In the genomic region with DNA sequence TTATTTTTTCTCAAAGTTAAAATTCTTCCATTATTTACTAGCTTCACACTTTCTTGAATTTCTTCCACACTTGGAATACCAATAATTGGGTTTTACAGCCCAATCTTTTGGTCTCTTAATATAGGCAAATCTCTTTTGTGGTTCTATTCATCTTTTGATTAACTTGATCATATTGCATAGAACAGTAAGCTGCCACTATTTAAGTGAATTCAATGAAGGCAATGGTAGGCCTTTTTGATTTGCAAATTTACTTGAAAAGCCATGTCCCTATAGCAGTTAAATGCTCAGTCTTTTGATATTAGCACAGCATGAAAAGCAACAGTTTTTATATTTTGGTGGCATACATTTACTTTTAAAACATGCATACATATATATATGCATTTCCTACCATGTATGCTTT, we compare ENCODE assay signal across 19 cellular contexts. TPM values are rescaled to one million over a fixed set of nuclear protein-coding genes. Genes with fewer than 3 reads are reported as not detected.
DNase-seq lines count a peak whose midpoint lies in the region; ATAC-seq and TF ChIP-seq lines count a peak whose summit lies in the region.
"Had no signal": no experiment of that assay in that cellular context is flagged by ENCODE, and none has a peak within 500 bp of the region (broad histone marks: within the 10 kb centered on the region; RNA-seq: fewer than 3 reads in every experiment).

No MANE protein-coding gene starts in this region.

- H3K36me3 ChIP-seq in GM23338 (ENCODE audit: insufficient read depth) (no peaks in the 10 kb centered on the region), left ventricle myocardium inferior (no peaks in the 10 kb centered on the region)
- H3K36me3 ChIP-seq: BE2C; BLaER1 treated with 17β-estradiol and CSF1 and Interleukin-3, amounts not matched to agents 10 nM and 100 nM; HAP-1 had no signal

- TF ChIP-seq CTCF in GM23338 (conservative IDR thresholded peaks at IDR 0.05; ENCODE audit: low read depth in 2 of 2) (no peak), left ventricle myocardium inferior (IDR thresholded peaks at IDR 0.05; ENCODE audit: borderline replicate concordance) (no peak)

- H3F3A ChIP-seq in GM23338 (replicated peaks; ENCODE audit: low read depth): no peaks in the 10 kb centered on the region

- H3K27ac ChIP-seq in GM23338 (ENCODE audit: low read depth): no peak overlapping the region
- H3K27ac ChIP-seq in caudate nucleus (ENCODE audit: low read depth, low read length): peak overlapping the region; percentile 4
- H3K27ac ChIP-seq in substantia nigra (ENCODE audit: low read depth, low read length, poor library complexity, severe bottlenecking): peak overlapping the region; percentile 78
- no peak overlapping the region for H3K27ac ChIP-seq in left ventricle myocardium inferior (replicated peaks)
- H3K27ac ChIP-seq: 22Rv1; BLaER1 treated with 17β-estradiol and CSF1 and Interleukin-3, amounts not matched to agents 10 nM and 100 nM had no signal

- no peak overlapping the region for H3K4me3 Mint-ChIP-seq in GM23338
- H3K4me3 Mint-ChIP-seq: CD14-positive monocyte; CD4-positive, alpha-beta T cell; CD8-positive, alpha-beta memory T cell had no signal

- no peak overlapping the region for H2AFZ ChIP-seq in GM23338

- no peaks in the 10 kb centered on the region for H3K27me3 ChIP-seq in GM23338 (ENCODE audit: insufficient read depth)
- H3K27me3 ChIP-seq in left ventricle myocardium inferior (ENCODE audit: low read depth): peaks cover 49% of the 10 kb centered on the region
- H3K27me3 ChIP-seq: BLaER1 treated with 17β-estradiol and CSF1 and Interleukin-3, amounts not matched to agents 10 nM and 100 nM had no signal

- ATAC-seq in GM23338: no peak

- H3K4me3 ChIP-seq in GM23338 (no peak overlapping the region), left ventricle myocardium inferior (no peak overlapping the region)
- H3K4me3 ChIP-seq: BLaER1 treated with 17β-estradiol and CSF1 and Interleukin-3, amounts not matched to agents 10 nM and 100 nM; HAP-1 had no signal

- H3K9me3 Mint-ChIP-seq in GM23338: no peaks in the 10 kb centered on the region
- H3K9me3 Mint-ChIP-seq: CD14-positive monocyte; CD4-positive, alpha-beta T cell had no signal

- no peaks in the 10 kb centered on the region for H3K9me3 ChIP-seq in left ventricle myocardium inferior (replicated peaks)
- H3K9me3 ChIP-seq: BE2C; BLaER1 treated with 17β-estradiol and CSF1 and Interleukin-3, amounts not matched to agents 10 nM and 100 nM; HAP-1 had no signal

- no peaks in the 10 kb centered on the region for H4K20me1 ChIP-seq in GM23338 (replicated peaks; ENCODE audit: insufficient read depth)
- H4K20me1 ChIP-seq: BLaER1 treated with 17β-estradiol and CSF1 and Interleukin-3, amounts not matched to agents 10 nM and 100 nM had no signal

- no peaks in the 10 kb centered on the region for H3K36me3 Mint-ChIP-seq in GM23338 (ENCODE audit: low read depth)
- H3K36me3 Mint-ChIP-seq: CD14-positive monocyte; CD8-positive, alpha-beta memory T cell had no signal

- H3K4me2 ChIP-seq in GM23338: peak overlapping the region; percentile 30; the same call in 1 of the 2 replicates
- H3K4me2 ChIP-seq: BLaER1 treated with 17β-estradiol and CSF1 and Interleukin-3, amounts not matched to agents 10 nM and 100 nM had no signal

- peaks cover 2% of the 10 kb centered on the region for H3K27me3 Mint-ChIP-seq in GM23338 (ENCODE audit: insufficient read depth, low read depth, poor library complexity)

- H3K27ac Mint-ChIP-seq in GM23338: no peak overlapping the region
- H3K27ac Mint-ChIP-seq: CD14-positive monocyte; CD4-positive, alpha-beta T cell; CD8-positive, alpha-beta memory T cell had no signal

- intact Hi-C loops in left ventricle myocardium inferior (cut with micrococcal nuclease): no loop called here

- H3K4me1 Mint-ChIP-seq in GM23338: peaks cover 20% of the 10 kb centered on the region
- H3K4me1 Mint-ChIP-seq: CD14-positive monocyte; CD8-positive, alpha-beta memory T cell had no signal

- no peaks in the 10 kb centered on the region for H3K9me2 ChIP-seq in GM23338 (ENCODE audit: insufficient read depth)

- no peak for DNase-seq in GM23338 (ENCODE audit: low spot score)
- no peak for DNase-seq in caudate nucleus (lab: John Stamatoyannopoulos, UW)
- DNase-seq in substantia nigra (lab: John Stamatoyannopoulos, UW): no peak
- no peak for DNase-seq in COLO829 (ENCODE audit: low spot score)
- DNase-seq in NCI-H1048 (lab: John Stamatoyannopoulos, UW): no peak
- DNase-seq in left ventricle myocardium inferior: no peak
- DNase-seq: ACHN; AML-193; BE2C; Calu3; CD4-positive, alpha-beta T cell; CD8-positive, alpha-beta memory T cell; COR-L47; DND-41; GOT3 had no signal

- peaks cover 14% of the 10 kb centered on the region for H3K4me1 ChIP-seq in GM23338 (ENCODE audit: insufficient read depth)
- H3K4me1 ChIP-seq in left ventricle myocardium inferior: no peaks in the 10 kb centered on the region
- H3K4me1 ChIP-seq: BE2C; BLaER1 treated with 17β-estradiol and CSF1 and Interleukin-3, amounts not matched to agents 10 nM and 100 nM had no signal

- no peaks in the 10 kb centered on the region for H3K79me2 ChIP-seq in GM23338 (replicated peaks; ENCODE audit: insufficient read depth)

TF ChIP-seq in GM23338, 12 proteins besides CTCF, POLR2A, EP300 and RAD21 (continues in another document):
- TF ChIP-seq, protein P1, sequence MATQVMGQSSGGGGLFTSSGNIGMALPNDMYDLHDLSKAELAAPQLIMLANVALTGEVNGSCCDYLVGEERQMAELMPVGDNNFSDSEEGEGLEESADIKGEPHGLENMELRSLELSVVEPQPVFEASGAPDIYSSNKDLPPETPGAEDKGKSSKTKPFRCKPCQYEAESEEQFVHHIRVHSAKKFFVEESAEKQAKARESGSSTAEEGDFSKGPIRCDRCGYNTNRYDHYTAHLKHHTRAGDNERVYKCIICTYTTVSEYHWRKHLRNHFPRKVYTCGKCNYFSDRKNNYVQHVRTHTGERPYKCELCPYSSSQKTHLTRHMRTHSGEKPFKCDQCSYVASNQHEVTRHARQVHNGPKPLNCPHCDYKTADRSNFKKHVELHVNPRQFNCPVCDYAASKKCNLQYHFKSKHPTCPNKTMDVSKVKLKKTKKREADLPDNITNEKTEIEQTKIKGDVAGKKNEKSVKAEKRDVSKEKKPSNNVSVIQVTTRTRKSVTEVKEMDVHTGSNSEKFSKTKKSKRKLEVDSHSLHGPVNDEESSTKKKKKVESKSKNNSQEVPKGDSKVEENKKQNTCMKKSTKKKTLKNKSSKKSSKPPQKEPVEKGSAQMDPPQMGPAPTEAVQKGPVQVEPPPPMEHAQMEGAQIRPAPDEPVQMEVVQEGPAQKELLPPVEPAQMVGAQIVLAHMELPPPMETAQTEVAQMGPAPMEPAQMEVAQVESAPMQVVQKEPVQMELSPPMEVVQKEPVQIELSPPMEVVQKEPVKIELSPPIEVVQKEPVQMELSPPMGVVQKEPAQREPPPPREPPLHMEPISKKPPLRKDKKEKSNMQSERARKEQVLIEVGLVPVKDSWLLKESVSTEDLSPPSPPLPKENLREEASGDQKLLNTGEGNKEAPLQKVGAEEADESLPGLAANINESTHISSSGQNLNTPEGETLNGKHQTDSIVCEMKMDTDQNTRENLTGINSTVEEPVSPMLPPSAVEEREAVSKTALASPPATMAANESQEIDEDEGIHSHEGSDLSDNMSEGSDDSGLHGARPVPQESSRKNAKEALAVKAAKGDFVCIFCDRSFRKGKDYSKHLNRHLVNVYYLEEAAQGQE (IDR thresholded peaks at IDR 0.05; ENCODE audit: unreplicated experiment): no peak
- TF ChIP-seq ZNF331 (CRISPR knock-in tag; IDR thresholded peaks at IDR 0.05; ENCODE audit: low read depth): no peak
- TF ChIP-seq EZH2phosphoT487 (IDR thresholded peaks at IDR 0.05; ENCODE audit: unreplicated experiment): no peak

RNA-seq across cellular contexts. Expression of gene DYNC1I2, which starts 20.2 kb away (rescaled TPM):
- total RNA-seq in GM23338 (2014; rRNA removed; shearing (Covaris generic)): 68.0 and 79.4 TPM in 2 replicates
- polyA plus RNA-seq in GM23338 (2016; fragmentation: Nextera tagmentation; extraction: Ambion mirVana): 102 and 110 TPM in 2 replicates
- total RNA-seq in left ventricle myocardium inferior: 66.9 TPM

Comparison
In these comparisons a context has a peak if more than half of its experiments do, and no peak if none do; other contexts are left out.
1. H3K27ac ChIP-seq: peak in caudate nucleus (single experiment) and substantia nigra (single experiment); none in GM23338 (single experiment) and left ventricle myocardium inferior (single experiment).